ENCODE assay signal across 1 cellular context in genomic region chr13:87080100-87080779, GRCh38.
TF ChIP-seq lines count a peak whose summit lies in the region.

No MANE protein-coding gene starts in this region.

TF ChIP-seq in HepG2, 621 proteins besides CTCF, POLR2A, EP300 and RAD21 (continued from another document):
- TF ChIP-seq, protein P1, sequence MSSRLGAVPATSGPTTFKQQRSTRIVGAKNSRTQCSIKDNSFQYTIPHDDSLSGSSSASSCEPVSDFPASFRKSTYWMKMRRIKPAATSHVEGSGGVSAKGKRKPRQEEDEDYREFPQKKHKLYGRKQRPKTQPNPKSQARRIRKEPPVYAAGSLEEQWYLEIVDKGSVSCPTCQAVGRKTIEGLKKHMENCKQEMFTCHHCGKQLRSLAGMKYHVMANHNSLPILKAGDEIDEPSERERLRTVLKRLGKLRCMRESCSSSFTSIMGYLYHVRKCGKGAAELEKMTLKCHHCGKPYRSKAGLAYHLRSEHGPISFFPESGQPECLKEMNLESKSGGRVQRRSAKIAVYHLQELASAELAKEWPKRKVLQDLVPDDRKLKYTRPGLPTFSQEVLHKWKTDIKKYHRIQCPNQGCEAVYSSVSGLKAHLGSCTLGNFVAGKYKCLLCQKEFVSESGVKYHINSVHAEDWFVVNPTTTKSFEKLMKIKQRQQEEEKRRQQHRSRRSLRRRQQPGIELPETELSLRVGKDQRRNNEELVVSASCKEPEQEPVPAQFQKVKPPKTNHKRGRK (CRISPR knock-in tag; IDR thresholded peaks at IDR 0.05): no peak
- TF ChIP-seq TSC22D2 (CRISPR knock-in tag; IDR thresholded peaks at IDR 0.05; ENCODE audit: borderline replicate concordance) (no peak), AKNA (CRISPR knock-in tag; IDR thresholded peaks at IDR 0.05; ENCODE audit: borderline replicate concordance) (no peak), RELA (CRISPR knock-in tag; IDR thresholded peaks at IDR 0.05) (no peak), RFX3 (CRISPR knock-in tag; IDR thresholded peaks at IDR 0.05) (no peak), POGZ (CRISPR knock-in tag; IDR thresholded peaks at IDR 0.05) (no peak), MEIS1 (CRISPR knock-in tag; IDR thresholded peaks at IDR 0.05; ENCODE audit: borderline replicate concordance) (no peak), ZNF652 (CRISPR knock-in tag; IDR thresholded peaks at IDR 0.05; ENCODE audit: borderline replicate concordance, low read depth) (no peak), ZNF770 (CRISPR knock-in tag; IDR thresholded peaks at IDR 0.05) (no peak), HOXD1 (CRISPR knock-in tag; IDR thresholded peaks at IDR 0.05) (no peak), ZNF274 (CRISPR knock-in tag; IDR thresholded peaks at IDR 0.05) (no peak), GZF1 (CRISPR knock-in tag; IDR thresholded peaks at IDR 0.05) (no peak)
- TF ChIP-seq, protein P2, sequence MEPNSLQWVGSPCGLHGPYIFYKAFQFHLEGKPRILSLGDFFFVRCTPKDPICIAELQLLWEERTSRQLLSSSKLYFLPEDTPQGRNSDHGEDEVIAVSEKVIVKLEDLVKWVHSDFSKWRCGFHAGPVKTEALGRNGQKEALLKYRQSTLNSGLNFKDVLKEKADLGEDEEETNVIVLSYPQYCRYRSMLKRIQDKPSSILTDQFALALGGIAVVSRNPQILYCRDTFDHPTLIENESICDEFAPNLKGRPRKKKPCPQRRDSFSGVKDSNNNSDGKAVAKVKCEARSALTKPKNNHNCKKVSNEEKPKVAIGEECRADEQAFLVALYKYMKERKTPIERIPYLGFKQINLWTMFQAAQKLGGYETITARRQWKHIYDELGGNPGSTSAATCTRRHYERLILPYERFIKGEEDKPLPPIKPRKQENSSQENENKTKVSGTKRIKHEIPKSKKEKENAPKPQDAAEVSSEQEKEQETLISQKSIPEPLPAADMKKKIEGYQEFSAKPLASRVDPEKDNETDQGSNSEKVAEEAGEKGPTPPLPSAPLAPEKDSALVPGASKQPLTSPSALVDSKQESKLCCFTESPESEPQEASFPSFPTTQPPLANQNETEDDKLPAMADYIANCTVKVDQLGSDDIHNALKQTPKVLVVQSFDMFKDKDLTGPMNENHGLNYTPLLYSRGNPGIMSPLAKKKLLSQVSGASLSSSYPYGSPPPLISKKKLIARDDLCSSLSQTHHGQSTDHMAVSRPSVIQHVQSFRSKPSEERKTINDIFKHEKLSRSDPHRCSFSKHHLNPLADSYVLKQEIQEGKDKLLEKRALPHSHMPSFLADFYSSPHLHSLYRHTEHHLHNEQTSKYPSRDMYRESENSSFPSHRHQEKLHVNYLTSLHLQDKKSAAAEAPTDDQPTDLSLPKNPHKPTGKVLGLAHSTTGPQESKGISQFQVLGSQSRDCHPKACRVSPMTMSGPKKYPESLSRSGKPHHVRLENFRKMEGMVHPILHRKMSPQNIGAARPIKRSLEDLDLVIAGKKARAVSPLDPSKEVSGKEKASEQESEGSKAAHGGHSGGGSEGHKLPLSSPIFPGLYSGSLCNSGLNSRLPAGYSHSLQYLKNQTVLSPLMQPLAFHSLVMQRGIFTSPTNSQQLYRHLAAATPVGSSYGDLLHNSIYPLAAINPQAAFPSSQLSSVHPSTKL (CRISPR knock-in tag; IDR thresholded peaks at IDR 0.05): no peak
